Comparison of ENCODE assay signal across 19 cellular contexts in the genomic region with DNA sequence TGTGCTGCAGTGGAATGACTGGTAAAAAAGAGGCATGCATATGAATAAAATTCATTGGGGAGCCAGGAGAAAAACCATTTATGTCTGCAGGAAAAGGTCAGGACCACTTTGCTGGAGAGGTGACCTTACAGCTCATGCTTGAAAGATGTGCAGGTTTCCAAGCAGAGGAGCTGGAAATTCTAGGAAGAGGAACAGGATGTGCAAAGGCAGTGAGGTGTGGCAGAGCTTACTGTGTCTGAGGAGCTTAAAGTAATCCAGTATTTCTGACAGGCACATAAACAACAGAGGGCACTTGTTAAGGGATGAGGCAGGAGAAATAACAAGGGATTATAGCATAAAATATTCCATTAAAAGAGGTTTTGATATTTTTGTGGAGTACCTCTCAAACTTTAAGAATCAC.
DNase-seq lines count a peak whose midpoint lies in the region; ATAC-seq and TF ChIP-seq lines count a peak whose summit lies in the region.
"Had no signal": no experiment of that assay in that cellular context is flagged by ENCODE, and none has a peak within 500 bp of the region (broad histone marks: within the 10 kb centered on the region; RNA-seq: fewer than 3 reads in every experiment).

No MANE protein-coding gene starts in this region.

- POLR2A ChIA-PET in CD4-positive, alpha-beta T cell (lab: Charles Lee), result no interaction called here

- H3K27me3 Mint-ChIP-seq in CD4-positive, alpha-beta T cell, result no peaks in the 10 kb centered on the region

- peak; percentile 75 for ATAC-seq in esophagus mucosa
- no peak for ATAC-seq in GM21381 (IDR thresholded peaks at IDR 0.05; ENCODE audit: unreplicated experiment)
- no peak for ATAC-seq in CD4-positive, alpha-beta T cell (ENCODE audit: poor library complexity)

- CTCF ChIA-PET in CD4-positive, alpha-beta T cell (lab: Charles Lee), result no interaction called here

- intact Hi-C loops in CD4-positive, alpha-beta T cell (cut with DNase I, micrococcal nuclease), result no loop called here

- no peaks in the 10 kb centered on the region for H3K9me3 ChIP-seq in CD4-positive, alpha-beta T cell (ENCODE audit: control insufficient read depth, low read length)

- H3K4me3 Mint-ChIP-seq in CD4-positive, alpha-beta T cell, result no peak overlapping the region
- H3K4me3 Mint-ChIP-seq: H9 had no signal

- no peaks in the 10 kb centered on the region for H3K36me3 Mint-ChIP-seq in CD4-positive, alpha-beta T cell (ENCODE audit: low read depth)

- H3K27ac Mint-ChIP-seq in CD4-positive, alpha-beta T cell, result no peak overlapping the region
- H3K27ac Mint-ChIP-seq: H9 had no signal

- peak; percentile 36 for DNase-seq in NCI-H187 treated with DMSO at 0.1 percent for 48 hours (lab: John Stamatoyannopoulos, UW)
- DNase-seq in NCI-H187 (lab: John Stamatoyannopoulos, UW), result no peak
- peak; percentile 84 for DNase-seq in NCI-H82 (lab: John Stamatoyannopoulos, UW)
- DNase-seq in renal cortical epithelial cell (ENCODE audit: low read depth), result peak; percentile 71
- no peak for DNase-seq in superior temporal gyrus (ENCODE audit: extremely low spot score)
- no peak for DNase-seq in CD4-positive, alpha-beta T cell
- DNase-seq: COR-L47; DND-41; GF-D8; H9; NCI-H1092 treated with DMSO at 0.1 percent for 48 hours; NCI-H1694; NCI-H510A; NK-92 treated with Interleukin-12 subunit alpha and Interleukin-12 subunit beta, amount 100 ng/mL, for 24 hours had no signal

- no peaks in the 10 kb centered on the region for H3K9me3 Mint-ChIP-seq in CD4-positive, alpha-beta T cell
- H3K9me3 Mint-ChIP-seq: H9 had no signal

- no peaks in the 10 kb centered on the region for H3K27me3 ChIP-seq in CD4-positive, alpha-beta T cell (ENCODE audit: control insufficient read depth, insufficient read depth, low read length)

- TF ChIP-seq CTCF in CD4-positive, alpha-beta T cell (IDR thresholded peaks at IDR 0.05), result no peak

- H3K4me1 Mint-ChIP-seq in CD4-positive, alpha-beta T cell (ENCODE audit: low read depth), result no peaks in the 10 kb centered on the region

- H3K27ac ChIP-seq in CD4-positive, alpha-beta T cell (ENCODE audit: low read depth, low read length), result no peak overlapping the region
- H3K27ac ChIP-seq: 22Rv1, C4-2B, KMS-11 had no signal

Comparison
In these comparisons a context has a peak if more than half of its experiments do, and no peak if none do; other contexts are left out.
1. DNase-seq: peak in NCI-H187 treated with DMSO at 0.1 percent for 48 hours (single experiment), NCI-H82 (single experiment) and renal cortical epithelial cell (single experiment); none in NCI-H187 (0 of 2), superior temporal gyrus (single experiment) and CD4-positive, alpha-beta T cell (0 of 10).